Comparison of ENCODE assay signal across 12 cellular contexts in the genomic region with DNA sequence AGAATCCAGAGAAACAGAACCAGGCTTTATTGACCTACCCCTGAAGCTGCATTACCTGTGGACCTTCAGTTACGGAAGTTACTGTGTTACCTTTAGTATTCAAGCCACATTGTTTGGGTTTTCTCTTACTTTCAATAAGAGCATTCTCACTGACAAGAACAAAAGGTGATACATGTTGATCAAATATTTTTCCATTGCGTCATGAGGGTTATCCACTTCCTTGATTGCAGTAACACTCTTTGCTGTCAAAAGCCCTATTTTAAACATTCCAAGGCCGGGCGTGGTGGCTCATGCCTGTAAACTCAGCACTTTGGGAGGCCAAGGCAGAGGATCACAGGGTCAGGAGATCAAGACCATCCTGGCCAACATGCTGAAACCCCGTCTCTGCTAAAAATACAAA. TPM values are rescaled to one million over a fixed set of nuclear protein-coding genes. Genes with fewer than 3 reads are reported as not detected.
DNase-seq lines count a peak whose midpoint lies in the region; FAIRE-seq and TF ChIP-seq lines count a peak whose summit lies in the region.
"Had no signal": no experiment of that assay in that cellular context is flagged by ENCODE, and none has a peak within 500 bp of the region (broad histone marks: within the 10 kb centered on the region; RNA-seq: fewer than 3 reads in every experiment).

No MANE protein-coding gene starts in this region.

- no peak overlapping the region for H3K27ac ChIP-seq in liver (ENCODE audit: low read depth in 1 of 2, low read length in 2 of 2)
- H3K27ac ChIP-seq in MM.1S (ENCODE audit: low read length): no peak overlapping the region
- H3K27ac ChIP-seq in kidney (ENCODE audit: low read depth in 2 of 2, low read length in 2 of 2): no peak overlapping the region
- H3K27ac ChIP-seq: ascending aorta had no signal

- TF ChIP-seq RAD21 in liver (IDR thresholded peaks at IDR 0.05): no peak

- H3K9ac ChIP-seq in liver (ENCODE audit: low read depth in 1 of 2, low read length in 2 of 2): no peak overlapping the region
- no peak overlapping the region for H3K9ac ChIP-seq in MM.1S (ENCODE audit: low read length)
- H3K9ac ChIP-seq in kidney (ENCODE audit: low read length in 2 of 2): no peak overlapping the region

- TF ChIP-seq CTCF in bronchial epithelial cell (IDR thresholded peaks at IDR 0.05; ENCODE audit: insufficient read depth, low read length, severe bottlenecking): no peak
- TF ChIP-seq CTCF in liver (IDR thresholded peaks at IDR 0.05; ENCODE audit: low read depth, low read length, missing input control): no peak
- TF ChIP-seq CTCF in MM.1S (IDR thresholded peaks at IDR 0.05; ENCODE audit: low read length): no peak
- no peak for TF ChIP-seq CTCF in kidney (IDR thresholded peaks at IDR 0.05; ENCODE audit: borderline replicate concordance, extremely low read depth, insufficient read depth)

- H3K4me1 ChIP-seq in liver (ENCODE audit: control insufficient read depth in 4 of 4, insufficient read depth in 4 of 4, low read length in 3 of 4) (no peaks in the 10 kb centered on the region), MM.1S (ENCODE audit: low read length) (no peaks in the 10 kb centered on the region), kidney (ENCODE audit: control insufficient read depth in 1 of 2, insufficient read depth in 1 of 2, low read depth in 1 of 2, low read length in 2 of 2) (no peaks in the 10 kb centered on the region)
- H3K4me1 ChIP-seq: ascending aorta had no signal

- no peak overlapping the region for H3K4me2 ChIP-seq in MM.1S (ENCODE audit: low read depth, low read length)

- H3K27me3 ChIP-seq in bronchial epithelial cell (ENCODE audit: control insufficient read depth, insufficient read depth, low read length) (no peaks in the 10 kb centered on the region), liver (ENCODE audit: control insufficient read depth in 4 of 4, insufficient read depth in 4 of 4, low read length in 3 of 4) (no peaks in the 10 kb centered on the region), MM.1S (replicated peaks; ENCODE audit: insufficient read depth, low read length) (no peaks in the 10 kb centered on the region)
- H3K27me3 ChIP-seq: ascending aorta had no signal

- intact Hi-C loops in kidney (cut with DNase I): no loop called here

- H3K36me3 ChIP-seq in bronchial epithelial cell (ENCODE audit: control insufficient read depth, insufficient read depth, low read length) (no peaks in the 10 kb centered on the region), liver (ENCODE audit: control insufficient read depth in 4 of 4, insufficient read depth in 3 of 4, low read depth in 1 of 4, low read length in 3 of 4) (no peaks in the 10 kb centered on the region), MM.1S (replicated peaks; ENCODE audit: insufficient read depth, low read length) (no peaks in the 10 kb centered on the region), kidney (ENCODE audit: control insufficient read depth in 1 of 2, insufficient read depth in 2 of 2, low read length in 2 of 2) (no peaks in the 10 kb centered on the region)
- H3K36me3 ChIP-seq: ascending aorta had no signal

- H3F3A ChIP-seq in MM.1S (ENCODE audit: insufficient read depth, low read length): no peaks in the 10 kb centered on the region

- H3K79me2 ChIP-seq in MM.1S (ENCODE audit: low read length): no peaks in the 10 kb centered on the region

- no peaks in the 10 kb centered on the region for H3K9me2 ChIP-seq in MM.1S (replicated peaks; ENCODE audit: insufficient read depth, low read length)

- peak; percentile 96 for FAIRE-seq in bronchial epithelial cell (lab: Jason Lieb, UNC)
- FAIRE-seq in kidney (lab: Jason Lieb, UNC): no peak

- H3K4me3 ChIP-seq in bronchial epithelial cell (ENCODE audit: low read depth, low read length): no peak overlapping the region
- H3K4me3 ChIP-seq in liver (ENCODE audit: low read depth in 1 of 3, low read length in 3 of 3): no peak overlapping the region
- no peak overlapping the region for H3K4me3 ChIP-seq in MM.1S (ENCODE audit: low read length)
- no peak overlapping the region for H3K4me3 ChIP-seq in kidney (ENCODE audit: low read length in 2 of 2)
- H3K4me3 ChIP-seq: ascending aorta had no signal

- H2AFZ ChIP-seq in MM.1S (ENCODE audit: low read length): no peak overlapping the region

- DNase-seq in NCI-H748 (lab: John Stamatoyannopoulos, UW; ENCODE audit: unreplicated experiment) (peak; percentile 36), NCI-H748 treated with DMSO at 0.1 percent for 48 hours (lab: John Stamatoyannopoulos, UW) (no peak), bronchial epithelial cell (ENCODE audit: low read depth) (peak; percentile 97), MM.1S (no peak), activated T-cell treated with anti-CD3 and anti-CD28 coated beads for 4 hours (no peak), epidermal melanocyte (ENCODE audit: insufficient read length, low spot score) (no peak), kidney (no peak)
- DNase-seq: effector CD4-positive, alpha-beta T cell; left ventricle myocardium superior; NCI-H446 had no signal

- H3K9me3 ChIP-seq in liver (ENCODE audit: control insufficient read depth in 4 of 4, low read length in 3 of 4) (peaks cover 0 to 1% (median 0%) of the 10 kb centered on the region in 4 donors), MM.1S (replicated peaks; ENCODE audit: insufficient read depth, low read length) (no peaks in the 10 kb centered on the region), kidney (ENCODE audit: control insufficient read depth in 1 of 2, low read length in 2 of 2) (no peaks in the 10 kb centered on the region)

- WGBS in liver: 79% methylated on average over 5 of the region's 5 CpGs

- no peaks in the 10 kb centered on the region for H4K20me1 ChIP-seq in MM.1S (ENCODE audit: insufficient read depth, low read length)

TF ChIP-seq in liver, 16 proteins besides CTCF, POLR2A, EP300 and RAD21:
- TF ChIP-seq NR2F2 (IDR thresholded peaks at IDR 0.05): peak; percentile 47
- no peak for TF ChIP-seq HNF4A (conservative IDR thresholded peaks at IDR 0.05)

RNA-seq across cellular contexts. Expression of gene PAFAH1B1, which starts 28.6 kb away (rescaled TPM):
- 109 and 131 TPM in 2 replicates for total RNA-seq in bronchial epithelial cell
- 10 to 100 TPM; 41.0 to 44.1 TPM for total RNA-seq in liver
- 10 to 100 TPM; 14.0 to 17.3 TPM for polyA plus RNA-seq in liver
- 125 TPM for total RNA-seq in kidney
- polyA plus RNA-seq in kidney (ENCODE audit: insufficient read depth, low read depth, low replicate concordance): 46.7 TPM

RNA-seq across cellular contexts. Expression of gene METTL16, which starts 53.2 kb away (rescaled TPM):
- total RNA-seq in bronchial epithelial cell: 12.4 and 17.6 TPM in 2 replicates
- 1 to 10 TPM; 7.4 to 8.9 TPM for total RNA-seq in liver
- 1 to 10 TPM; 4.1 to 5.8 TPM for polyA plus RNA-seq in liver
- 37.2 TPM for total RNA-seq in kidney
- polyA plus RNA-seq in kidney (ENCODE audit: insufficient read depth, low read depth, low replicate concordance): 18.0 TPM

Comparison
In these comparisons a context has a peak if more than half of its experiments do, and no peak if none do; other contexts are left out.
1. DNase-seq: peak in NCI-H748 (single experiment) and bronchial epithelial cell (single experiment); none in NCI-H748 treated with DMSO at 0.1 percent for 48 hours (single experiment), MM.1S (single experiment), activated T-cell treated with anti-CD3 and anti-CD28 coated beads for 4 hours (single experiment), epidermal melanocyte (single experiment) and kidney (single experiment).